In genomic region chr12:96901175-96901574, GRCh38 we compare ENCODE assay signal across 20 cellular contexts. TPM values are rescaled to one million over a fixed set of nuclear protein-coding genes. Genes with fewer than 3 reads are reported as not detected.
DNase-seq lines count a peak whose midpoint lies in the region; ATAC-seq, FAIRE-seq and TF ChIP-seq lines count a peak whose summit lies in the region.
"Had no signal": no experiment of that assay in that cellular context is flagged by ENCODE, and none has a peak within 500 bp of the region (broad histone marks: within the 10 kb centered on the region; RNA-seq: fewer than 3 reads in every experiment).

No MANE protein-coding gene starts in this region.

- ATAC-seq in HepG2 (no peak), right lobe of liver (no peak), GM12878 (no peak)
- ATAC-seq: CD8-positive, alpha-beta T cell had no signal

- FAIRE-seq in HepG2 (lab: Jason Lieb, UNC) = no peak
- FAIRE-seq in GM12878 (lab: Jason Lieb, UNC) = no peak
- FAIRE-seq: G401.6, H54 had no signal

- POLR2A ChIA-PET in HepG2 (lab: Yijun Ruan, JAX) (no interaction called here), HEK293 (lab: Yijun Ruan, JAX) (no interaction called here), GM12878 (lab: Charles Lee) (no interaction called here)

- intact Hi-C loops in HepG2 (cut with micrococcal nuclease; ENCODE audit: unreplicated experiment) (no loop called here), right lobe of liver (cut with DNase I) (no loop called here), GM12878 (cut with micrococcal nuclease; ENCODE audit: unreplicated experiment) (loop anchor here (10.0 kb wide), 1 partner anchor 84 kb away; no protein-coding TSS in a partner anchor)

- H2AFZ ChIP-seq in HepG2 (ENCODE audit: low read length) (no peak overlapping the region), GM12878 (ENCODE audit: control insufficient read depth, low read depth, low read length) (no peak overlapping the region)

- SMC1A ChIA-PET in GM12878 (lab: Charles Lee; ENCODE audit: uncharacterized antibody, unreplicated experiment) = interaction anchor here (0.8 to 2.8 kb wide), 2 partner anchors 9 to 36 kb away, joined by 3 to 5 read pairs; no protein-coding TSS in a partner anchor

- H3K79me2 ChIP-seq in HepG2 (ENCODE audit: insufficient read depth, low read length) (no peaks in the 10 kb centered on the region), GM12878 (ENCODE audit: control insufficient read depth, insufficient read depth, low read length) (no peaks in the 10 kb centered on the region)

- BruUV-seq in HepG2 (replicated peaks; lab: Mats Ljungman, UMichigan) = no TSS peak
- BruUV-seq in GM12878 (replicated peaks; lab: Mats Ljungman, UMichigan) = no TSS peak

- peaks cover 0 to 7% of the 10 kb centered on the region in 2 experiments; a peak in 1 of 5 replicates for H3K27me3 ChIP-seq in HepG2 (ENCODE audit: control insufficient read depth in 1 of 2, insufficient read depth in 2 of 2, low read length in 2 of 2)
- H3K27me3 ChIP-seq in right lobe of liver = no peaks in the 10 kb centered on the region
- H3K27me3 ChIP-seq in GM12878 (replicated peaks in 1 of 2; ENCODE audit: control insufficient read depth in 2 of 2, insufficient read depth in 2 of 2, low read length in 1 of 2) = no peaks in the 10 kb centered on the region
- no peaks in the 10 kb centered on the region for H3K27me3 ChIP-seq in liver (ENCODE audit: control insufficient read depth in 4 of 4, insufficient read depth in 4 of 4, low read length in 3 of 4)
- no peaks in the 10 kb centered on the region for H3K27me3 ChIP-seq in BE2C
- H3K27me3 ChIP-seq: BLaER1 had no signal

- no peak overlapping the region for H3K9ac ChIP-seq in HepG2 (ENCODE audit: insufficient read depth, low read depth, low read length)
- H3K9ac ChIP-seq in GM12878 (ENCODE audit: control insufficient read depth, insufficient read depth, low read length) = no peak overlapping the region
- no peak overlapping the region for H3K9ac ChIP-seq in liver (ENCODE audit: low read depth in 1 of 2, low read length in 2 of 2)
- H3K9ac ChIP-seq: BLaER1 had no signal

- TF ChIP-seq CTCF in HepG2 (CRISPR knock-in tag; IDR thresholded peaks at IDR 0.05) = no peak
- TF ChIP-seq CTCF in right lobe of liver (IDR thresholded peaks at IDR 0.05) = no peak
- no peak for TF ChIP-seq CTCF in HEK293 (tag by site-specific recombination; IDR thresholded peaks at IDR 0.05)
- TF ChIP-seq CTCF in GM12878 (IDR thresholded peaks at IDR 0.05 in 2 of 3, conservative IDR thresholded peaks at IDR 0.05 in 1 of 3; ENCODE audit: control insufficient read depth in 2 of 3, extremely low read depth in 1 of 3, insufficient read depth in 1 of 3, low read depth in 3 of 3, low read length in 3 of 3) = no peak
- TF ChIP-seq CTCF in liver (IDR thresholded peaks at IDR 0.05; ENCODE audit: low read depth, low read length, missing input control) = no peak
- no peak for TF ChIP-seq CTCF in BE2C (IDR thresholded peaks at IDR 0.05; ENCODE audit: low read depth, low read length)

- TF ChIP-seq RAD21 in HepG2 (CRISPR knock-in tag; IDR thresholded peaks at IDR 0.05) (no peak), GM12878 (IDR thresholded peaks at IDR 0.05; ENCODE audit: insufficient read depth, low read depth, low read length) (no peak), liver (IDR thresholded peaks at IDR 0.05) (no peak)

- CTCF ChIA-PET in HepG2 (lab: Yijun Ruan, JAX; ENCODE audit: low intra/inter-chr PET ratio, low total read pairs) = no interaction called here
- CTCF ChIA-PET in HEK293 (lab: Yijun Ruan, JAX) = interaction anchor here (0.7 kb wide), 1 partner anchor 28 kb away, joined by 3 read pairs; no protein-coding TSS in a partner anchor
- CTCF ChIA-PET in GM12878 (lab: Yijun Ruan, JAX) = interaction anchor here (1.4 to 2.1 kb wide), 2 partner anchors 87 to 322 kb away, joined by 3 to 4 read pairs; no protein-coding TSS in a partner anchor

- H3K36me3 ChIP-seq in HepG2 (replicated peaks in 1 of 2; ENCODE audit: control insufficient read depth in 1 of 2, insufficient read depth in 2 of 2, low read length in 2 of 2) = no peaks in the 10 kb centered on the region
- no peaks in the 10 kb centered on the region for H3K36me3 ChIP-seq in right lobe of liver
- H3K36me3 ChIP-seq in HEK293 (ENCODE audit: control insufficient read depth in 2 of 2, insufficient read depth in 1 of 2, low read length in 2 of 2) = no peaks in the 10 kb centered on the region
- no peaks in the 10 kb centered on the region for H3K36me3 ChIP-seq in GM12878 (ENCODE audit: control insufficient read depth in 2 of 2, insufficient read depth in 2 of 2, low read length in 1 of 2)
- H3K36me3 ChIP-seq in liver (ENCODE audit: control insufficient read depth in 4 of 4, insufficient read depth in 3 of 4, low read depth in 1 of 4, low read length in 3 of 4) = no peaks in the 10 kb centered on the region
- no peaks in the 10 kb centered on the region for H3K36me3 ChIP-seq in BE2C
- H3K36me3 ChIP-seq: BLaER1, HAP-1 had no signal

- RAD21 ChIA-PET in GM12878 (lab: Charles Lee; ENCODE audit: unreplicated experiment) = interaction anchor here (1.2 kb wide), 1 partner anchor 87 kb away, joined by 3 read pairs; no protein-coding TSS in a partner anchor

- no peak for DNase-seq in HepG2 (ENCODE audit: low spot score)
- no peak for DNase-seq in right lobe of liver
- no peak for DNase-seq in GM12878 (ENCODE audit: low read depth, low spot score)
- no peak for DNase-seq in BE2C
- no peak for DNase-seq in SW 1271 (lab: John Stamatoyannopoulos, UW)
- no peak for DNase-seq in NK-92 treated with Interleukin-12 subunit alpha and Interleukin-12 subunit beta, amount 100 ng/mL, for 24 hours (lab: John Stamatoyannopoulos, UW)
- DNase-seq: 8988T; Caco-2; CD4-positive, CD25-positive, alpha-beta regulatory T cell; CD8-positive, alpha-beta T cell; DMS153; DND-41; GOT3 had no signal

- H4K20me1 ChIP-seq in HepG2 (ENCODE audit: insufficient read depth, low read length) = no peaks in the 10 kb centered on the region
- no peaks in the 10 kb centered on the region for H4K20me1 ChIP-seq in GM12878 (ENCODE audit: control insufficient read depth, insufficient read depth)
- H4K20me1 ChIP-seq: BLaER1 had no signal

- TF ChIP-seq EP300 in HepG2 (IDR thresholded peaks at IDR 0.05; ENCODE audit: low read depth in 2 of 2, low read length in 2 of 2) = no peak
- no peak for TF ChIP-seq EP300 in HepG2 (CRISPR knock-in tag; IDR thresholded peaks at IDR 0.05; ENCODE audit: borderline replicate concordance)
- TF ChIP-seq EP300 in GM12878 (IDR thresholded peaks at IDR 0.05; ENCODE audit: borderline replicate concordance in 1 of 2, control insufficient read depth in 1 of 2, low read depth in 2 of 2, low read length in 2 of 2) = no peak

- no peak overlapping the region for H3K4me3 ChIP-seq in HepG2 (replicated peaks in 1 of 3; ENCODE audit: insufficient read depth in 1 of 3, low read depth in 2 of 3, low read length in 3 of 3)
- H3K4me3 ChIP-seq in right lobe of liver = no peak overlapping the region
- H3K4me3 ChIP-seq in HEK293 (ENCODE audit: low read depth, low read length) = no peak overlapping the region
- no peak overlapping the region for H3K4me3 ChIP-seq in GM12878
- no peak overlapping the region for H3K4me3 ChIP-seq in liver (ENCODE audit: low read depth in 1 of 3, low read length in 3 of 3)
- H3K4me3 ChIP-seq in BE2C (ENCODE audit: low read depth, low read length) = no peak overlapping the region
- H3K4me3 ChIP-seq: BLaER1, HAP-1 had no signal

- TF ChIP-seq POLR2A in HepG2 (IDR thresholded peaks at IDR 0.05; ENCODE audit: insufficient read depth in 1 of 2, low read depth in 2 of 2, low read length in 2 of 2) (no peak), right lobe of liver (IDR thresholded peaks at IDR 0.05) (no peak), GM12878 (IDR thresholded peaks at IDR 0.05; ENCODE audit: low read depth, low read length) (no peak)

- H3K9me3 ChIP-seq in HepG2 (ENCODE audit: low read length) (no peaks in the 10 kb centered on the region), right lobe of liver (no peaks in the 10 kb centered on the region), HEK293 (ENCODE audit: control insufficient read depth, insufficient read depth, low read depth, low read length) (no peaks in the 10 kb centered on the region), GM12878 (replicated peaks; ENCODE audit: control insufficient read depth, insufficient read depth, low read length) (no peaks in the 10 kb centered on the region), liver (ENCODE audit: control insufficient read depth in 4 of 4, low read length in 3 of 4) (no peaks in the 10 kb centered on the region), BE2C (no peaks in the 10 kb centered on the region)
- H3K9me3 ChIP-seq: BLaER1, Caco-2, HAP-1 had no signal

- in situ Hi-C loops in HepG2 (cut with HindIII; ENCODE audit: extremely low pct_ligation_motif_present, low pct_unique_long_range_greater_than_20kb) = no loop called here
- in situ Hi-C loops in GM12878 (cut with MboI) = no loop called here

- H3K27ac ChIP-seq in HepG2 (ENCODE audit: extremely low read length, insufficient read depth, low read length) (no peak overlapping the region), right lobe of liver (no peak overlapping the region), HEK293 (ENCODE audit: extremely low read depth, low read depth, low read length) (no peak overlapping the region), GM12878 (ENCODE audit: control insufficient read depth, insufficient read depth) (no peak overlapping the region), liver (ENCODE audit: low read depth in 1 of 2, low read length in 2 of 2) (no peak overlapping the region)
- H3K27ac ChIP-seq: BLaER1, C4-2B had no signal

- no peak overlapping the region for H3K4me2 ChIP-seq in HepG2 (ENCODE audit: low read depth, low read length)
- H3K4me2 ChIP-seq in GM12878 (ENCODE audit: control insufficient read depth, insufficient read depth) = no peak overlapping the region
- H3K4me2 ChIP-seq: BLaER1 had no signal

- H3K4me1 ChIP-seq in HepG2 (ENCODE audit: insufficient read depth, low read length) (0 out of 2 replicates have a peak, but pooled peaks cover 2% of the 10 kb centered on the region), right lobe of liver (no peaks in the 10 kb centered on the region), HEK293 (ENCODE audit: control insufficient read depth, insufficient read depth, low read length) (no peaks in the 10 kb centered on the region), GM12878 (ENCODE audit: control insufficient read depth, insufficient read depth, low read length) (peaks cover 1% of the 10 kb centered on the region; the same call in 1 of the 2 replicates), liver (ENCODE audit: control insufficient read depth in 4 of 4, insufficient read depth in 4 of 4, low read length in 3 of 4) (no peaks in the 10 kb centered on the region), BE2C (no peaks in the 10 kb centered on the region)
- H3K4me1 ChIP-seq: Caco-2, HAP-1 had no signal

RNA-seq across cellular contexts. Expression of gene NEDD1, which starts 5.9 kb away (rescaled TPM):
- total RNA-seq in HepG2 (2016; rRNA removed; fragmentation: Illumina TruSeq; extraction: Trizol) (21.5 and 38.8 TPM in 2 replicates), right lobe of liver (1 to 10 TPM; 2.8 to 8.5 (median 6.4) TPM), GM12878 (2014; rRNA removed) (27.4 and 29.9 TPM in 2 replicates), GM12878 (2014; rRNA removed; fragmentation: Illumina TruSeq; extraction: Trizol) (35.1 and 36.2 TPM in 2 replicates), GM12878 (2021) (27.2 and 28.9 TPM in 2 replicates), liver (10 to 100 TPM in 1 of 2 donors, 1 to 10 TPM in 1; 5.4 to 28.9 TPM)
- 4.3 and 4.9 TPM in 2 replicates for total RNA-seq in HepG2 (2016; cell fraction: cytosol; rRNA removed; fragmentation: Illumina TruSeq; extraction: Trizol; ENCODE audit: low read depth)
- total RNA-seq in HepG2 (2016; cell fraction: insoluble cytoplasmic fraction; rRNA removed; fragmentation: Illumina TruSeq; extraction: Trizol) = 23.9 and 39.3 TPM in 2 replicates
- total RNA-seq in HepG2 (2016; cell fraction: membrane; rRNA removed; fragmentation: Illumina TruSeq; extraction: Trizol) = 13.0 and 16.5 TPM in 2 replicates
- total RNA-seq in HepG2 (2016; cell fraction: nucleus; rRNA removed; fragmentation: Illumina TruSeq; extraction: Trizol) = 13.5 and 16.7 TPM in 2 replicates
- polyA plus RNA-seq in HepG2 (2011; rRNA removed) (9.6 and 11.2 TPM in 2 replicates), GM12878 (2011; rRNA removed) (52.6 and 66.7 TPM in 2 replicates), GM12878 (2014; fragmentation: Illumina TruSeq; extraction: Trizol) (30.0 and 34.3 TPM in 2 replicates), GM12878 (2014; fragmentation: Nextera tagmentation; extraction: Ambion mirVana) (10 to 100 TPM; 18.5 to 21.9 TPM), GM12878 (2014; rRNA removed) (14.1 and 15.9 TPM in 2 replicates), GM12878 (2016; fragmentation: Nextera tagmentation; extraction: Ambion mirVana) (10 to 100 TPM; 35.9 to 36.5 TPM), liver (1 to 10 TPM; 2.4 TPM)
- polyA plus RNA-seq in HepG2 (2011; cell fraction: cytosol; rRNA removed) = 4.1 and 7.1 TPM in 2 replicates
- 3.6 and 4.4 TPM in 2 replicates for polyA plus RNA-seq in HepG2 (2011; cell fraction: nucleus; rRNA removed)
- 7.4 and 10.4 TPM in 2 replicates for polyA plus RNA-seq in HepG2 (2012)
- 1.4 TPM in 2 replicates for polyA plus RNA-seq in HepG2 (2016; cell fraction: cytosol; fragmentation: Illumina TruSeq; extraction: Trizol; ENCODE audit: low read depth)
- polyA plus RNA-seq in HepG2 (2016; cell fraction: insoluble cytoplasmic fraction; fragmentation: Illumina TruSeq; extraction: Trizol; ENCODE audit: low read depth) = 23.4 and 25.8 TPM in 2 replicates
- 4.9 and 5.6 TPM in 2 replicates for polyA plus RNA-seq in HepG2 (2016; cell fraction: membrane; fragmentation: Illumina TruSeq; extraction: Trizol; ENCODE audit: low read depth)
- polyA plus RNA-seq in HepG2 (2016; cell fraction: nucleus; fragmentation: Illumina TruSeq; extraction: Trizol; ENCODE audit: insufficient read depth, low read depth) = 14.5 and 16.1 TPM in 2 replicates
- polyA minus RNA-seq in HepG2 (2011; rRNA and poly(A)+ RNA removed; ENCODE audit: low replicate concordance) = 14.5 and 29.7 TPM in 2 replicates
- polyA minus RNA-seq in HepG2 (2011; cell fraction: cytosol; rRNA and poly(A)+ RNA removed) = 14.4 and 14.9 TPM in 2 replicates
- 16.0 and 22.9 TPM in 2 replicates for polyA minus RNA-seq in HepG2 (2011; cell fraction: nucleus; rRNA and poly(A)+ RNA removed)
- total RNA-seq in GM12878 (2013; cell fraction: nucleolus; rRNA removed) = 32.3 and 41.8 TPM in 2 replicates
- polyA plus RNA-seq in GM12878 (2011; ENCODE audit: low read depth) = 8.0 TPM
- 15.8 and 17.3 TPM in 2 replicates for polyA plus RNA-seq in GM12878 (2011; cell fraction: cytosol; rRNA removed)
- polyA plus RNA-seq in GM12878 (2011; cell fraction: nucleus; rRNA removed) = 15.3 and 16.4 TPM in 2 replicates
- 8.6 and 13.1 TPM in 2 replicates for polyA plus RNA-seq in GM12878 (2012)
- 64.4 and 112 TPM in 2 replicates for polyA minus RNA-seq in GM12878 (2011; rRNA and poly(A)+ RNA removed)
- 19.9 and 21.5 TPM in 2 replicates for polyA minus RNA-seq in GM12878 (2011; cell fraction: cytosol; rRNA and poly(A)+ RNA removed)
- polyA minus RNA-seq in GM12878 (2011; cell fraction: nucleus; rRNA and poly(A)+ RNA removed) = 26.4 and 40.0 TPM in 2 replicates
- 4.2 TPM for polyA plus RNA-seq in BE2C (2012; ENCODE audit: insufficient read depth, insufficient read length, low read depth)

Comparison
In these comparisons a context has a peak if more than half of its experiments do, and no peak if none do; other contexts are left out.
1. Of the 63 proteins assayed by ChIP-seq in both HepG2 and HEK293: peak only in HepG2: none; only in HEK293: none; in both: REST; in neither: 62.